23 cellular contexts compared by ENCODE assay signal in the genomic region with DNA sequence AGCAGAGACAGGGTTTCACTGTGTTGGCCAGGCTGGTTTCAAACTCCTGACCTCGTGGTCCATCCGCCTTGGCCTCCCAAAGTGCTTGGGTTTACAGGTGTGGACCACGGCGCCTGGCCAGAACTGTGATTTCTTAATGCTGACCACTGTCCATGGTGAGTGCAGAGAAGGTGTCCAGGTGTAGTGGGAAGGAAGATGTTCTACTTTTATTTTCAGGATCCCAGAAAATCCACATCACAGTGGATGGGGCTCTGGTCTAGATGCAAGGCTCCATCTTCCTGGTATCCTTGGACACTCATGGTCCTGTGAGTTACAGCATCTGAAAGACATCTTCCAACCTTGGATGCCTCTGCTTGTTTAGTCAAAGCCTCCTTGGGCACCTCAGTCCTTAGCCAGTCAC.
"Had no signal": no experiment of that assay in that cellular context is flagged by ENCODE, and none has a peak within 500 bp of the region (broad histone marks: within the 10 kb centered on the region; RNA-seq: fewer than 3 reads in every experiment).

No MANE protein-coding gene starts in this region.

- H3K9me3 Mint-ChIP-seq: activated T-helper 17 cell treated with anti-CD3 and anti-CD28 coated beads, Interleukin-2, amount 50 U/mL, for 72 hours had no signal

- H3K4me3 ChIP-seq: body of pancreas had no signal

- H3K9me3 ChIP-seq: body of pancreas had no signal

- H3K27ac Mint-ChIP-seq: activated CD4-positive, alpha-beta memory T cell treated with anti-CD3 and anti-CD28 coated beads for 36 hours; activated CD4-positive, alpha-beta T cell treated with anti-CD3 and anti-CD28 coated beads for 36 hours; activated CD4-positive, alpha-beta T cell treated with anti-CD3 and anti-CD28 coated beads, Interleukin-2, amount 10 ng/mL, durations not matched to agents 24 days and 14 days; activated CD8-positive, alpha-beta memory T cell treated with anti-CD3 and anti-CD28 coated beads, Interleukin-2, amount 10 ng/mL, durations not matched to agents 7 days and 5 days; activated CD8-positive, alpha-beta T cell treated with anti-CD3 and anti-CD28 coated beads, Interleukin-2, amount 10 ng/mL, durations not matched to agents 7 days and 5 days; activated naive CD8-positive, alpha-beta T cell; activated T-helper 17 cell treated with anti-CD3 and anti-CD28 coated beads, Interleukin-2, amount 50 U/mL, for 72 hours had no signal

- DNase-seq: activated CD4-positive, alpha-beta memory T cell treated with anti-CD3 and anti-CD28 coated beads for 36 hours; activated CD4-positive, alpha-beta T cell treated with anti-CD3 and anti-CD28 coated beads for 36 hours; activated CD4-positive, alpha-beta T cell treated with anti-CD3 and anti-CD28 coated beads, Interleukin-2, amount 10 ng/mL, durations not matched to agents 24 days and 14 days; activated CD4-positive, CD25-positive, alpha-beta regulatory T cell; activated CD4-positive, CD25-positive, alpha-beta regulatory T cell treated with anti-CD3 and anti-CD28 coated beads, Interleukin-2, amount 50 U/mL, for 72 hours; activated CD8-positive, alpha-beta memory T cell treated with anti-CD3 and anti-CD28 coated beads, Interleukin-2, amount 10 ng/mL, durations not matched to agents 7 days and 5 days; activated CD8-positive, alpha-beta T cell treated with anti-CD3 and anti-CD28 coated beads, Interleukin-2, amount 10 ng/mL, durations not matched to agents 7 days and 5 days; activated effector memory CD4-positive, alpha-beta T cell treated with Interleukin-2 at 50 U/mL for 16 hours; activated gamma-delta T cell treated with Interleukin-2 at 50 U/mL for 16 hours; activated naive CD4-positive, alpha-beta T cell treated with anti-CD3 and anti-CD28 coated beads, Interleukin-2, amount 50 U/mL, for 16 hours; activated naive CD4-positive, alpha-beta T cell treated with Interleukin-2 at 50 U/mL for 16 hours; activated T-cell treated with anti-CD3 and anti-CD28 coated beads, Interleukin-2, amount 50 U/mL, for 4 hours; amniotic stem cell; anterior cingulate cortex; body of pancreas; caudate nucleus; effector CD8-positive, alpha-beta T cell; foreskin fibroblast; head of caudate nucleus; T-helper 2 cell had no signal

- H3K27me3 ChIP-seq: body of pancreas had no signal

- H3K27ac ChIP-seq: body of pancreas, epithelial cell of prostate had no signal

- ATAC-seq: activated CD4-positive, alpha-beta T cell treated with anti-CD3 and anti-CD28 coated beads for 36 hours; activated CD8-positive, alpha-beta memory T cell treated with anti-CD3 and anti-CD28 coated beads, Interleukin-2, amount 10 ng/mL, durations not matched to agents 7 days and 5 days; activated CD8-positive, alpha-beta T cell treated with anti-CD3 and anti-CD28 coated beads, Interleukin-2, amount 10 ng/mL, durations not matched to agents 7 days and 5 days; activated T-cell treated with anti-CD3 and anti-CD28 coated beads, Interleukin-2, amount 50 U/mL, for 4 hours; activated T-helper 17 cell treated with anti-CD3 and anti-CD28 coated beads, Interleukin-2, amount 50 U/mL, for 72 hours; body of pancreas had no signal

- H3K4me1 Mint-ChIP-seq: activated CD4-positive, alpha-beta T cell treated with anti-CD3 and anti-CD28 coated beads for 36 hours; activated CD4-positive, alpha-beta T cell treated with anti-CD3 and anti-CD28 coated beads, Interleukin-2, amount 10 ng/mL, durations not matched to agents 24 days and 14 days; activated CD8-positive, alpha-beta memory T cell treated with anti-CD3 and anti-CD28 coated beads, Interleukin-2, amount 10 ng/mL, durations not matched to agents 7 days and 5 days; activated T-helper 17 cell treated with anti-CD3 and anti-CD28 coated beads, Interleukin-2, amount 50 U/mL, for 72 hours had no signal

- H3K36me3 Mint-ChIP-seq: activated CD4-positive, alpha-beta memory T cell treated with anti-CD3 and anti-CD28 coated beads for 36 hours; activated CD8-positive, alpha-beta memory T cell treated with anti-CD3 and anti-CD28 coated beads, Interleukin-2, amount 10 ng/mL, durations not matched to agents 7 days and 5 days; activated naive CD8-positive, alpha-beta T cell had no signal

- H3K4me3 Mint-ChIP-seq: activated CD4-positive, alpha-beta memory T cell treated with anti-CD3 and anti-CD28 coated beads for 36 hours; activated CD4-positive, alpha-beta T cell treated with anti-CD3 and anti-CD28 coated beads for 36 hours; activated CD4-positive, alpha-beta T cell treated with anti-CD3 and anti-CD28 coated beads, Interleukin-2, amount 10 ng/mL, durations not matched to agents 24 days and 14 days; activated CD8-positive, alpha-beta memory T cell treated with anti-CD3 and anti-CD28 coated beads, Interleukin-2, amount 10 ng/mL, durations not matched to agents 7 days and 5 days; activated CD8-positive, alpha-beta T cell treated with anti-CD3 and anti-CD28 coated beads, Interleukin-2, amount 10 ng/mL, durations not matched to agents 7 days and 5 days; activated naive CD8-positive, alpha-beta T cell; activated T-cell treated with anti-CD3 and anti-CD28 coated beads, Interleukin-2, amount 50 U/mL, for 4 hours; activated T-helper 17 cell treated with anti-CD3 and anti-CD28 coated beads, Interleukin-2, amount 50 U/mL, for 72 hours had no signal

- H3K4me1 ChIP-seq: body of pancreas had no signal
